Comparison of ENCODE assay signal across 27 cellular contexts in the genomic region with DNA sequence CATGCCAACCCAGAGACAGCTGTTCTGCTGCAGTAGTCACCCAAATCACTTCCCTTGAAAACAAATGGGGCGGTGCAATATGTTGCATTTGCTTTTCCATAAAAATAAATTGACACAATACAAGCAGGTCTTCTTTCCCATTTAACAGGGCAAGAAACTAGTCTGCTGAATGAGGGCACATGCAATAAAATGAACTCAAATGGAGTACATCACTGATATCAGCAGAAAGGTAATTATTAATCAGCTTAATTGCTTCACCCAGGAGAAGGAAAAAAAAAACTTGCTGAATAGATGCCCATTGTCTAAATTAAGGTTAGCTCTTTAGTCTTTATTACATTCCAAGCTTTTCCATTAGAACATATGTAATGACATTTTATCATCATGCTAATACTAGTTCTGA.
"Had no signal": no experiment of that assay in that cellular context is flagged by ENCODE, and none has a peak within 500 bp of the region (broad histone marks: within the 10 kb centered on the region; RNA-seq: fewer than 3 reads in every experiment).

No MANE protein-coding gene starts in this region.

- H3K4me3 Mint-ChIP-seq: activated CD4-positive, alpha-beta T cell treated with anti-CD3 and anti-CD28 coated beads for 36 hours; activated CD8-positive, alpha-beta memory T cell treated with anti-CD3 and anti-CD28 coated beads, Interleukin-2, amount 10 ng/mL, durations not matched to agents 7 days and 5 days; activated CD8-positive, alpha-beta T cell treated with anti-CD3 and anti-CD28 coated beads, Interleukin-2, amount 10 ng/mL, durations not matched to agents 7 days and 5 days; activated T-cell treated with anti-CD3 and anti-CD28 coated beads, Interleukin-2, amount 50 U/mL, for 72 hours; central memory CD8-positive, alpha-beta T cell; dendritic cell treated with granulocyte-macrophage colony-stimulating factor and Interleukin-4, amounts not matched to agents 40 ng/mL and 50 ng/mL, for 4 days; memory B cell; naive thymus-derived CD8-positive, alpha-beta T cell; stimulated activated naive B cell treated with anti-CD40 and anti-IgM and Interleukin-4, amounts not matched to agents 10 μg/mL and 1 μg/mL and 100 μg/mL, for 72 hours; T-cell had no signal

- DNase-seq: activated CD4-positive, alpha-beta T cell treated with anti-CD3 and anti-CD28 coated beads for 36 hours; activated CD4-positive, CD25-positive, alpha-beta regulatory T cell; activated CD8-positive, alpha-beta memory T cell treated with anti-CD3 and anti-CD28 coated beads, Interleukin-2, amount 10 ng/mL, durations not matched to agents 7 days and 5 days; activated CD8-positive, alpha-beta T cell treated with anti-CD3 and anti-CD28 coated beads, Interleukin-2, amount 10 ng/mL, durations not matched to agents 7 days and 5 days; activated naive CD4-positive, alpha-beta T cell; activated T-cell treated with anti-CD3 and anti-CD28 coated beads, Interleukin-2, amount 50 U/mL, for 72 hours; effector CD4-positive, alpha-beta T cell; esophagus squamous epithelium; foreskin melanocyte; glutamatergic neuron; left cardiac atrium; midbrain; naive thymus-derived CD8-positive, alpha-beta T cell; stimulated activated CD4-positive, alpha-beta T cell treated with anti-CD3 and anti-CD28 coated beads, Interleukin-2, amount 100 ng/mL, for 24 hours; stimulated activated naive B cell treated with anti-CD40 and anti-IgM and Interleukin-4, amounts not matched to agents 10 μg/mL and 1 μg/mL and 100 μg/mL, for 72 hours; stomach; T-cell; thyroid gland; upper lobe of left lung had no signal

- H3K4me1 Mint-ChIP-seq: activated CD4-positive, alpha-beta T cell treated with anti-CD3 and anti-CD28 coated beads for 36 hours; activated CD8-positive, alpha-beta memory T cell treated with anti-CD3 and anti-CD28 coated beads, Interleukin-2, amount 10 ng/mL, durations not matched to agents 7 days and 5 days; central memory CD8-positive, alpha-beta T cell; memory B cell; naive thymus-derived CD8-positive, alpha-beta T cell; stimulated activated naive B cell treated with anti-CD40 and anti-IgM and Interleukin-4, amounts not matched to agents 10 μg/mL and 1 μg/mL and 100 μg/mL, for 72 hours; T-cell had no signal

- H3K27ac Mint-ChIP-seq: activated CD4-positive, alpha-beta T cell treated with anti-CD3 and anti-CD28 coated beads for 36 hours; activated CD8-positive, alpha-beta memory T cell treated with anti-CD3 and anti-CD28 coated beads, Interleukin-2, amount 10 ng/mL, durations not matched to agents 7 days and 5 days; activated CD8-positive, alpha-beta T cell treated with anti-CD3 and anti-CD28 coated beads, Interleukin-2, amount 10 ng/mL, durations not matched to agents 7 days and 5 days; activated naive CD4-positive, alpha-beta T cell treated with anti-CD3 and anti-CD28 coated beads, Interleukin-2, amount 50 U/mL, for 72 hours; activated T-cell treated with anti-CD3 and anti-CD28 coated beads, Interleukin-2, amount 50 U/mL, for 72 hours; dendritic cell treated with granulocyte-macrophage colony-stimulating factor and Interleukin-4, amounts not matched to agents 40 ng/mL and 50 ng/mL, for 4 days; memory B cell; stimulated activated naive B cell treated with anti-CD40 and anti-IgM and Interleukin-4, amounts not matched to agents 10 μg/mL and 1 μg/mL and 100 μg/mL, for 72 hours; T-cell had no signal

- H3K9me3 Mint-ChIP-seq: activated naive CD4-positive, alpha-beta T cell treated with anti-CD3 and anti-CD28 coated beads, Interleukin-2, amount 50 U/mL, for 72 hours; activated T-cell treated with anti-CD3 and anti-CD28 coated beads, Interleukin-2, amount 50 U/mL, for 72 hours; central memory CD8-positive, alpha-beta T cell; dendritic cell treated with granulocyte-macrophage colony-stimulating factor and Interleukin-4, amounts not matched to agents 40 ng/mL and 50 ng/mL, for 4 days; memory B cell; naive thymus-derived CD8-positive, alpha-beta T cell; stimulated activated naive B cell treated with anti-CD40 and anti-IgM and Interleukin-4, amounts not matched to agents 10 μg/mL and 1 μg/mL and 100 μg/mL, for 72 hours; T-cell had no signal

- ATAC-seq: activated CD4-positive, alpha-beta T cell treated with anti-CD3 and anti-CD28 coated beads for 36 hours; activated CD8-positive, alpha-beta memory T cell treated with anti-CD3 and anti-CD28 coated beads, Interleukin-2, amount 10 ng/mL, durations not matched to agents 7 days and 5 days; activated CD8-positive, alpha-beta T cell treated with anti-CD3 and anti-CD28 coated beads, Interleukin-2, amount 10 ng/mL, durations not matched to agents 7 days and 5 days; activated naive CD4-positive, alpha-beta T cell treated with anti-CD3 and anti-CD28 coated beads, Interleukin-2, amount 50 U/mL, for 72 hours; activated T-cell treated with anti-CD3 and anti-CD28 coated beads, Interleukin-2, amount 50 U/mL, for 72 hours; left cardiac atrium; naive thymus-derived CD8-positive, alpha-beta T cell; sciatic nerve; stimulated activated naive B cell treated with anti-CD40 and anti-IgM and Interleukin-4, amounts not matched to agents 10 μg/mL and 1 μg/mL and 100 μg/mL, for 72 hours; T-cell had no signal

- H3K36me3 Mint-ChIP-seq: activated CD8-positive, alpha-beta memory T cell treated with anti-CD3 and anti-CD28 coated beads, Interleukin-2, amount 10 ng/mL, durations not matched to agents 7 days and 5 days; activated naive CD4-positive, alpha-beta T cell treated with anti-CD3 and anti-CD28 coated beads, Interleukin-2, amount 50 U/mL, for 72 hours; memory B cell; naive thymus-derived CD8-positive, alpha-beta T cell; stimulated activated naive B cell treated with anti-CD40 and anti-IgM and Interleukin-4, amounts not matched to agents 10 μg/mL and 1 μg/mL and 100 μg/mL, for 72 hours; T-cell had no signal

- FAIRE-seq: bronchial epithelial cell, endometrium, keratinocyte had no signal
